Comparison of ENCODE assay signal across 11 cellular contexts in the genomic region with DNA sequence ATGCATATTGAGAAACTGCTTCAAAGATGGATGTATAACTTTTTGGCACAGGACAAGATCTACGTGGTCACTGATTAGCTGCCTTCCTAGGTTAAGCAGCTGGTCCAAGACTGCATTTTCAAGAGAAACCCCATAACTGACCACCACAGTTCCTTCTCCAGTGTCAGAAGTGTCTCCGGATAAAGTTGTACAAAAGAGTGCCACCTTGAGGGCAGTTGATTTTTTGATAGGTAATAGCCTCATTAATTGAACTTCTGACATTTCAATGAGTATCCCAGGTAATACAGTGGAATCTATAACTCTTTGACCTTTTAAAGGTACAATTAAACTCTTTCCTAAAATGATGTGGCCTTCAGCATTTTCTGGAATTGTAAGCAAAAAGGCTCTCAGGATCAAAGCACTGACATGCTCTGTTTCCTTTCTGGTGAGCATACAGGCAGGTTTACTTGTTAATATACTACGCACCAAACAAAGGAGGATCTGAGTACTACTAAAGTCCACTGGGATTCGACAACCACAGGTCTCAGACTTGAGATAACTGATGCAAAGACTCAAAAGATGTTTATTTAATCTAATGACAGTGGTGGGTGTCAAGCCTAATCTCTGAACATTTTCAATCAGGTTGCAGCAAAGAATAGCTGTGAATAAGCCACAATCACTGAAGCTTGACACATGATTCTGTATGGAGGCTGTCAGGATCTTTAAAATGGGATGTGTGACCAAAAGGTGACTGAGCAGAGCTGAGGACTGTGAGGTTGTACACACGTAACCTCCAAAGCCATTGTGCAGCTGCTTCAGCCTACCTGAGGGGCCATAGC. TPM values are rescaled to one million over a fixed set of nuclear protein-coding genes. Genes with fewer than 3 reads are reported as not detected.
DNase-seq lines count a peak whose midpoint lies in the region; ATAC-seq and TF ChIP-seq lines count a peak whose summit lies in the region.
"Had no signal": no experiment of that assay in that cellular context is flagged by ENCODE, and none has a peak within 500 bp of the region (broad histone marks: within the 10 kb centered on the region; RNA-seq: fewer than 3 reads in every experiment).

No MANE protein-coding gene starts in this region.

- peak overlapping the region in 1 of 2 donors; percentile 13 for H3K27ac Mint-ChIP-seq in stimulated activated naive CD8-positive, alpha-beta T cell treated with anti-CD3 and anti-CD28 coated beads, Interleukin-15, amount 100 ng/mL, for 72 hours

- H3K27me3 Mint-ChIP-seq in stimulated activated naive CD8-positive, alpha-beta T cell treated with anti-CD3 and anti-CD28 coated beads, Interleukin-15, amount 100 ng/mL, for 72 hours: no peaks in the 10 kb centered on the region

- no peak overlapping the region for H3K4me3 Mint-ChIP-seq in stimulated activated naive CD8-positive, alpha-beta T cell treated with anti-CD3 and anti-CD28 coated beads, Interleukin-15, amount 100 ng/mL, for 72 hours

- peak; percentile 28 for TF ChIP-seq CTCF in C4-2B (conservative IDR thresholded peaks at IDR 0.05)
- TF ChIP-seq CTCF in OCI-LY3 (IDR thresholded peaks at IDR 0.05; ENCODE audit: low read depth, low read length): peak; percentile 49
- peak; percentile 26 for TF ChIP-seq CTCF in fibroblast of pulmonary artery (IDR thresholded peaks at IDR 0.05; ENCODE audit: low read length, missing control alignments)
- no peak for TF ChIP-seq CTCF in vagina (IDR thresholded peaks at IDR 0.05)

- H3K27me3 ChIP-seq in OCI-LY3 (ENCODE audit: low read depth, low read length): no peaks in the 10 kb centered on the region
- no peaks in the 10 kb centered on the region for H3K27me3 ChIP-seq in vagina

- peaks cover 5% of the 10 kb centered on the region for H3K4me1 Mint-ChIP-seq in stimulated activated naive CD8-positive, alpha-beta T cell treated with anti-CD3 and anti-CD28 coated beads, Interleukin-15, amount 100 ng/mL, for 72 hours

- DNase-seq in fibroblast of pulmonary artery (ENCODE audit: low read depth) (peak; percentile 23), vagina (ENCODE audit: extremely low spot score in 2 of 2) (no peak)
- DNase-seq in activated CD8-positive, alpha-beta memory T cell treated with anti-CD3 and anti-CD28 coated beads for 24 hours: no peak
- no peak for DNase-seq in stimulated activated naive CD8-positive, alpha-beta T cell treated with anti-CD3 and anti-CD28 coated beads, Interleukin-15, amount 100 ng/mL, for 72 hours
- DNase-seq: Calu3, NCI-H1930 had no signal

- no peaks in the 10 kb centered on the region for H3K79me2 ChIP-seq in OCI-LY3 (ENCODE audit: low read length)

- H3K9ac ChIP-seq in OCI-LY3 (ENCODE audit: low read length): no peak overlapping the region
- H3K9ac ChIP-seq: parathyroid adenoma had no signal

- H3K9me3 ChIP-seq in OCI-LY3 (ENCODE audit: insufficient read depth, low read length) (no peaks in the 10 kb centered on the region), vagina (no peaks in the 10 kb centered on the region)

- H3K4me2 ChIP-seq in OCI-LY3 (ENCODE audit: low read length): no peak overlapping the region

- H3K4me3 ChIP-seq in OCI-LY3 (ENCODE audit: low read length): no peak overlapping the region
- H3K4me3 ChIP-seq in fibroblast of pulmonary artery (replicated peaks; ENCODE audit: low read depth, low read length): no peak overlapping the region
- no peak overlapping the region for H3K4me3 ChIP-seq in vagina

- H3K4me1 ChIP-seq in OCI-LY3 (ENCODE audit: low read length) (peaks cover 4% of the 10 kb centered on the region), vagina (no peaks in the 10 kb centered on the region)

- TF ChIP-seq POLR2A in vagina (IDR thresholded peaks at IDR 0.05): no peak

- ATAC-seq in GM21786 (IDR thresholded peaks at IDR 0.05; ENCODE audit: unreplicated experiment) (peak; percentile 66), GM18498 (IDR thresholded peaks at IDR 0.05; ENCODE audit: unreplicated experiment) (no peak)
- ATAC-seq in stimulated activated naive CD8-positive, alpha-beta T cell treated with anti-CD3 and anti-CD28 coated beads, Interleukin-15, amount 100 ng/mL, for 72 hours: no peak

- H2AFZ ChIP-seq in OCI-LY3 (ENCODE audit: low read depth, low read length): no peak overlapping the region
- H2AFZ ChIP-seq: parathyroid adenoma had no signal

- intact Hi-C loops in vagina (cut with DNase I): no loop called here

- peaks cover 29% of the 10 kb centered on the region for H3K36me3 ChIP-seq in OCI-LY3 (replicated peaks; ENCODE audit: low read depth, low read length)
- peaks cover 0 to 8% of the 10 kb centered on the region in 2 donors for H3K36me3 ChIP-seq in vagina

- H4K20me1 ChIP-seq in OCI-LY3 (ENCODE audit: insufficient read depth, low read length): peaks cover 19% of the 10 kb centered on the region

- H3K27ac ChIP-seq in C4-2B (no peak overlapping the region), OCI-LY3 (ENCODE audit: low read length) (no peak overlapping the region), vagina (no peak overlapping the region)
- H3K27ac ChIP-seq: parathyroid adenoma had no signal

- H3K9me3 Mint-ChIP-seq in stimulated activated naive CD8-positive, alpha-beta T cell treated with anti-CD3 and anti-CD28 coated beads, Interleukin-15, amount 100 ng/mL, for 72 hours: no peaks in the 10 kb centered on the region

RNA-seq across cellular contexts. Expression of gene MKKS, which starts 21.2 kb away (rescaled TPM):
- total RNA-seq in vagina: 12.5 TPM

RNA-seq across cellular contexts. Expression of gene SLX4IP, which starts 22.3 kb away (rescaled TPM):
- total RNA-seq in vagina: 4.9 TPM

Comparison
In these comparisons a context has a peak if more than half of its experiments do, and no peak if none do; other contexts are left out.
1. CTCF ChIP-seq: peak in C4-2B (single experiment), OCI-LY3 (single experiment) and fibroblast of pulmonary artery (single experiment); none in vagina (0 of 3).